ENCODE assay signal across 24 cellular contexts in genomic region chr7:119916501-119916900, GRCh38.
DNase-seq lines count a peak whose midpoint lies in the region; ATAC-seq, FAIRE-seq and TF ChIP-seq lines count a peak whose summit lies in the region.
"Had no signal": no experiment of that assay in that cellular context is flagged by ENCODE, and none has a peak within 500 bp of the region (broad histone marks: within the 10 kb centered on the region; RNA-seq: fewer than 3 reads in every experiment).

No MANE protein-coding gene starts in this region.

- TF ChIP-seq POLR2A in A549 (IDR thresholded peaks at IDR 0.05; ENCODE audit: low read length): no peak

- H3K9me3 ChIP-seq in A549 (no peaks in the 10 kb centered on the region), upper lobe of right lung (no peaks in the 10 kb centered on the region)
- H3K9me3 ChIP-seq: BE2C, BLaER1 had no signal

- TF ChIP-seq EP300 in A549 (IDR thresholded peaks at IDR 0.05): no peak

- H3K27me3 ChIP-seq in upper lobe of right lung: no peaks in the 10 kb centered on the region
- H3K27me3 ChIP-seq: BE2C, BLaER1 had no signal

- no peaks in the 10 kb centered on the region for H3K4me1 ChIP-seq in A549
- no peaks in the 10 kb centered on the region for H3K4me1 ChIP-seq in upper lobe of right lung
- H3K4me1 ChIP-seq: BE2C, BLaER1 had no signal

- WGBS in A549 (ENCODE audit: missing lambda C conversion rate): 31% methylated on average over 1 of the region's 1 CpG

- no peak for TF ChIP-seq CTCF in A549 (IDR thresholded peaks at IDR 0.05)
- TF ChIP-seq CTCF in upper lobe of right lung (IDR thresholded peaks at IDR 0.05): no peak

- no peak overlapping the region for H3K4me2 ChIP-seq in A549
- H3K4me2 ChIP-seq: BLaER1 had no signal

- H3K27ac ChIP-seq in A549 (no peak overlapping the region), upper lobe of right lung (no peak overlapping the region)
- H3K27ac ChIP-seq: BLaER1 had no signal

- DNase-seq in A549 (ENCODE audit: low read depth in 1 of 2, low spot score in 1 of 2): no peak
- no peak for DNase-seq in NCI-H2029 (lab: John Stamatoyannopoulos, UW)
- DNase-seq in posterior cingulate gyrus: no peak
- no peak for DNase-seq in upper lobe of right lung
- DNase-seq: 8988T; ACHN; BE2C; C1 segment of cervical spinal cord; CD4-positive, alpha-beta memory T cell; CD4-positive, CD25-positive, alpha-beta regulatory T cell; CD8-positive, alpha-beta memory T cell; COR-L47; DMS 273 treated with DMSO at 0.1 percent for 48 hours; DMS153; DMS53; DMS79; DND-41; EL; GDM1 had no signal

- ATAC-seq in A549: no peak
- no peak for ATAC-seq in upper lobe of right lung
- ATAC-seq: GM12878 had no signal

- CTCF ChIA-PET in A549 (lab: Yijun Ruan, JAX): no interaction called here

- H3K4me3 ChIP-seq in A549 (no peak overlapping the region), upper lobe of right lung (no peak overlapping the region)
- H3K4me3 ChIP-seq: BLaER1, GM12878 had no signal

- POLR2A ChIA-PET in A549 (lab: Yijun Ruan, JAX): no interaction called here

- TF ChIP-seq RAD21 in A549 (conservative IDR thresholded peaks at IDR 0.05 in 1 of 2, IDR thresholded peaks at IDR 0.05 in 1 of 2): no peak

- H3K36me3 ChIP-seq in upper lobe of right lung: no peaks in the 10 kb centered on the region
- H3K36me3 ChIP-seq: BE2C, BLaER1 had no signal

- FAIRE-seq in A549 (lab: Jason Lieb, UNC) (no peak), endometrium (lab: Jason Lieb, UNC) (peak; percentile 45)
- FAIRE-seq: GM12878, GM12892, GM18507 had no signal

- intact Hi-C loops in posterior cingulate gyrus (cut with DNase I): no loop called here
- intact Hi-C loops in upper lobe of right lung (cut with DNase I): no loop called here

TF ChIP-seq in A549, 52 proteins besides CTCF, POLR2A, EP300 and RAD21:
- TF ChIP-seq FOSL2 (IDR thresholded peaks at IDR 0.05) (no peak), FOSL2 (CRISPR knock-in tag; IDR thresholded peaks at IDR 0.05) (0 out of 2 replicates have a peak, but pooled peaks have one; percentile 26), EHMT2 (IDR thresholded peaks at IDR 0.05; ENCODE audit: low read depth) (no peak), HES2 (IDR thresholded peaks at IDR 0.05) (no peak)
